Comparison of ENCODE assay signal across 8 cellular contexts in the genomic region with DNA sequence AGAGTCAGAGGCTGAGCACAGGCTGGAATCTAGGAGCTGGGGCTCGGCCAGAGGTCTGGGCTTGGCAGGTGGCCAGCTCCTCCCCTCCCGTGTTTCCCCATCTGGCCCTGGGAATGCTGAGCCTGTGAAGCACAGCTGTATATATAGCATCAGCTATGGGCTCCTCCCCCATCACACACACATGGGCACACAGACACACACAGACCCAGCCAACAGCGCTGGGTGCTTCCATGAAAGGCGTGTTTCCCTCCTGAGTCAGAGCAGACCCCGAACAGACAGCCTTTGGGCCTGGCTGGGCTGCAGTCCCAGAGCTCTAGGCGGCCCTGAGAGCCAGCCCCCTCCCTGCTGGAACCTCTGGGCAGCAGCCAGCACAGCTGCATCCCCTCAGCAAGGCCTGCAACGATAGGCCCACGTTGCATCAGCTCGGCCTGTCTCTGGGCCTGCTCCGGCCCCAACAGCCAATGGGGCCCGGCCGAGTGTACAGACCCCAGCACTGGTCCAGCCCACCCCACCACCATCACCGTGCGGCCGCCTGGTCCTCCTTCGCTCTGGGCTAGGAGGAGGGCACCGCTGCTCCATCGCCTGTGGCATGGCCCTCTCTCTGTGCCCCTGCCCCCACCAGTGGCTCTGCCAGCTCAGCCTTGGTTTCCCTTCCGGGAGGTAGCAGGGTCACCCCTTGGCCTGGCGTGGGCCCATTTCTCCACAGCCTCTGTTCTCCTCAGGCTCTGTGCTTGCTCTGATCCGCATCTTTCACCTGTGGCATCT. TPM values are rescaled to one million over a fixed set of nuclear protein-coding genes. Genes with fewer than 3 reads are reported as not detected.
A peak's percentile ranks its signal among the peaks of the same experiment; 100 is the strongest.
DNase-seq lines count a peak whose midpoint lies in the region; ATAC-seq and TF ChIP-seq lines count a peak whose summit lies in the region.

No MANE protein-coding gene starts in this region.

- no peak overlapping the region; the same call in 1 of the 2 replicates for H3K27ac ChIP-seq in Karpas-422 (ENCODE audit: low read length)

- no peaks in the 10 kb centered on the region for H3K9me3 Mint-ChIP-seq in T-helper 2 cell treated with Interferon-gamma antibody and Interleukin-4, amounts not matched to agents 5 μg/mL and 100 μg/mL, for 36 hours
- no peaks in the 10 kb centered on the region for H3K9me3 Mint-ChIP-seq in Calu3 (ENCODE audit: low read depth, unreplicated experiment)

- no peaks in the 10 kb centered on the region for H3K27me3 ChIP-seq in Karpas-422 (ENCODE audit: low read length)

- TF ChIP-seq CTCF in astrocyte of the cerebellum (IDR thresholded peaks at IDR 0.05; ENCODE audit: low read depth, low read length, missing control alignments) (no peak), Calu3 (IDR thresholded peaks at IDR 0.05; ENCODE audit: unreplicated experiment) (no peak)

- H3K9me2 ChIP-seq in Karpas-422 (replicated peaks; ENCODE audit: insufficient read depth, low read length), result no peaks in the 10 kb centered on the region

- peak overlapping the region; percentile 32; the same call in 1 of the 2 replicates for H3K9ac ChIP-seq in Karpas-422 (ENCODE audit: low read length)

- in situ Hi-C loops in astrocyte of the cerebellum (cut with HindIII; ENCODE audit: low sequenced_read_pairs), result no loop called here

- no peaks in the 10 kb centered on the region for H3K79me2 ChIP-seq in Karpas-422 (ENCODE audit: low read length)

- H3K4me3 ChIP-seq in Karpas-422 (ENCODE audit: low read length), result no peak overlapping the region
- H3K4me3 ChIP-seq in astrocyte of the cerebellum (ENCODE audit: low read depth, low read length), result peak overlapping the region; percentile 14
- H3K4me3 ChIP-seq in skeletal muscle cell (ENCODE audit: low read depth, low read length), result peak overlapping the region; percentile 28

- no peaks in the 10 kb centered on the region for H4K20me1 ChIP-seq in Karpas-422 (ENCODE audit: insufficient read depth, low read depth, low read length)

- DNase-seq in Karpas-422, result no peak
- DNase-seq in astrocyte of the cerebellum (ENCODE audit: low read depth), result peak; percentile 99
- DNase-seq in hepatic stellate cell (ENCODE audit: low spot score), result peak; percentile 96
- peak; percentile 100 for DNase-seq in skeletal muscle cell (ENCODE audit: low read depth)
- DNase-seq in T-helper 2 cell treated with Interferon-gamma antibody and Interleukin-4, amounts not matched to agents 5 μg/mL and 100 μg/mL, for 36 hours (ENCODE audit: low spot score), result no peak
- DNase-seq in Calu3, result no peak
- DNase-seq in HPDE6-E6E7 (ENCODE audit: extremely low spot score), result no peak

- ATAC-seq in HG02885 (IDR thresholded peaks at IDR 0.05; ENCODE audit: poor library complexity, unreplicated experiment), result no peak

- no peaks in the 10 kb centered on the region for H3K36me3 ChIP-seq in Karpas-422 (ENCODE audit: insufficient read depth, low read length)

- no peak overlapping the region for H3K27ac Mint-ChIP-seq in T-helper 2 cell treated with Interferon-gamma antibody and Interleukin-4, amounts not matched to agents 5 μg/mL and 100 μg/mL, for 36 hours
- H3K27ac Mint-ChIP-seq in Calu3 (ENCODE audit: unreplicated experiment), result no peak overlapping the region

- H3K9me3 ChIP-seq in Karpas-422 (ENCODE audit: low read length), result no peaks in the 10 kb centered on the region

- no peaks in the 10 kb centered on the region for H3K36me3 Mint-ChIP-seq in T-helper 2 cell treated with Interferon-gamma antibody and Interleukin-4, amounts not matched to agents 5 μg/mL and 100 μg/mL, for 36 hours (ENCODE audit: low read depth)
- no peaks in the 10 kb centered on the region for H3K36me3 Mint-ChIP-seq in Calu3 (ENCODE audit: insufficient read depth, unreplicated experiment)

- CTCF ChIA-PET in Calu3 (lab: Charles Lee), result no interaction called here

- peaks cover 6% of the 10 kb centered on the region for H3K27me3 Mint-ChIP-seq in T-helper 2 cell treated with Interferon-gamma antibody and Interleukin-4, amounts not matched to agents 5 μg/mL and 100 μg/mL, for 36 hours (ENCODE audit: low read depth)
- H3K27me3 Mint-ChIP-seq in Calu3 (ENCODE audit: unreplicated experiment), result peaks cover 4% of the 10 kb centered on the region

- no peak overlapping the region for H3K4me2 ChIP-seq in Karpas-422 (ENCODE audit: low read depth, low read length, poor library complexity, severe bottlenecking)

- intact Hi-C loops in Calu3 (cut with micrococcal nuclease; ENCODE audit: unreplicated experiment), result no loop called here

- H3K4me3 Mint-ChIP-seq in T-helper 2 cell treated with Interferon-gamma antibody and Interleukin-4, amounts not matched to agents 5 μg/mL and 100 μg/mL, for 36 hours, result no peak overlapping the region
- no peak overlapping the region for H3K4me3 Mint-ChIP-seq in Calu3 (ENCODE audit: low read depth, unreplicated experiment)

- H3K4me1 ChIP-seq in Karpas-422 (ENCODE audit: low read length), result peaks cover 10% of the 10 kb centered on the region; the same call in 1 of the 2 replicates

- H3K4me1 Mint-ChIP-seq in T-helper 2 cell treated with Interferon-gamma antibody and Interleukin-4, amounts not matched to agents 5 μg/mL and 100 μg/mL, for 36 hours (ENCODE audit: low read depth), result no peaks in the 10 kb centered on the region
- H3K4me1 Mint-ChIP-seq in Calu3 (ENCODE audit: low read depth, unreplicated experiment), result peaks cover 5% of the 10 kb centered on the region

- H2AFZ ChIP-seq in Karpas-422 (ENCODE audit: low read length), result peak overlapping the region; percentile 75; the same call in 1 of the 2 replicates

- BruUV-seq in Calu3 (replicated peaks; lab: Mats Ljungman, UMichigan), result no TSS peak

RNA-seq across cellular contexts. Expression of a gene that starts 7.6 kb away (rescaled TPM):
- total RNA-seq in Karpas-422 (2014; rRNA removed; shearing (Covaris generic); ENCODE audit: low replicate concordance), result 10.5 and 16.1 TPM in 2 replicates
- 58.8 and 80.0 TPM in 2 replicates for total RNA-seq in Calu3 (2022)

RNA-seq across cellular contexts. Expression of a gene that starts 28.7 kb away (rescaled TPM):
- 137 and 237 TPM in 2 replicates for total RNA-seq in Karpas-422 (2014; rRNA removed; shearing (Covaris generic); ENCODE audit: low replicate concordance)
- 7.0 and 7.4 TPM in 2 replicates for total RNA-seq in Calu3 (2022)

Comparison
In these comparisons a context has a peak if more than half of its experiments do, and no peak if none do; other contexts are left out.
1. DNase-seq: peak in astrocyte of the cerebellum (single experiment), hepatic stellate cell (single experiment) and skeletal muscle cell (single experiment); none in Karpas-422 (single experiment), T-helper 2 cell treated with Interferon-gamma antibody and Interleukin-4, amounts not matched to agents 5 μg/mL and 100 μg/mL, for 36 hours (single experiment), Calu3 (single experiment) and HPDE6-E6E7 (single experiment).
2. RNA of a gene that starts 28.7 kb away (total RNA-seq): 137 to 237 TPM in Karpas-422; 7.0 to 7.4 TPM in Calu3; every median in the first group is over 10 times any median in the second.